ENCODE assay signal across 9 cellular contexts in the genomic region with DNA sequence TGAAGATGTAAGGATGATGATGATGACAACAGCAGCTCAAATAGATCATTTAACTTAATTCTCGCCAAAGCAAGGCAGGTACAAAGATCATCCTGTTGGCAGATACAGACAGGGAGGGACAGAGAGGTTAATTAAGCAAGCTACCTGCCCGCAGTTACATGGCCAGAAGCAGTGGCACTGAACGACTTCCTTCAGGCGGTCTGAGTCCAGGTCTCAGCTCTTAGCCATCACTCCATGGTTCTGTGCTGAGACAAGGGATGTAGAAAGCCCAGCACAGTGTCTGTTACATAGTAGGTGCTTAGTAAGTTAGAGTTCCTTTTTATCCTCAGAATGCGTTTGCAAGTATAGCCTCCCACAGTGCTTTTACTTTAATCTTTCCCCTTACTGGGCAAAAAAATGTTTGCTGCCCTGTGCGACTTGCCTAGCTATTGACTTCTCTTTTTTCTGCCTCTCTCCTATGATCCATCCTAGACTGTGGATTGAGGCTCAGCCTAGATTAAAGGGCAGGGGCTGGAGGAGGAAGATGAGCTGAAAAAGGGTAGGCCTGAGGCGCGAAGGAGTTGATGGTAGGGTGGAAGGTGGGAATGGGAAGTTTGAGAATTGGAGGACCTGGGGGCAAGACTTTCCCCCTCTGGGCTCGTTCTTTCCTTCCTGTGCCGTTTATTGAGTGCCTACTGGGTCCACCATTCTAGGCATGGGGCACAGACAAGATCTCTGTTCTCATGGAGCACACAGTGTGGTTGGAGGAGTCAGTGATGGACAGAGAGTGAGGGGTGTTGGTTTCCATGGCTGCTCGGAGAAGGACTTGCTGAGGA.
DNase-seq lines count a peak whose midpoint lies in the region; ATAC-seq and TF ChIP-seq lines count a peak whose summit lies in the region.
"Had no signal": no experiment of that assay in that cellular context is flagged by ENCODE, and none has a peak within 500 bp of the region (broad histone marks: within the 10 kb centered on the region; RNA-seq: fewer than 3 reads in every experiment).

No MANE protein-coding gene starts in this region.

- H3K27me3 ChIP-seq in PC-3 (ENCODE audit: low read length) (no peaks in the 10 kb centered on the region), ovary (no peaks in the 10 kb centered on the region), SK-N-SH (ENCODE audit: insufficient read depth) (no peaks in the 10 kb centered on the region)

- no peaks in the 10 kb centered on the region for H3K9me3 ChIP-seq in PC-3 (ENCODE audit: low read length)
- no peaks in the 10 kb centered on the region for H3K9me3 ChIP-seq in ovary
- H3K9me3 ChIP-seq in SK-N-SH: no peaks in the 10 kb centered on the region

- H3K79me2 ChIP-seq in PC-3 (ENCODE audit: low read length) (peaks cover 44% of the 10 kb centered on the region), SK-N-SH (ENCODE audit: insufficient read depth) (peaks cover 44% of the 10 kb centered on the region)

- H3K27ac Mint-ChIP-seq in activated CD4-positive, alpha-beta T cell treated with anti-CD3 and anti-CD28 coated beads for 36 hours: peak overlapping the region; percentile 87
- H3K27ac Mint-ChIP-seq in effector memory CD8-positive, alpha-beta T cell: peak overlapping the region; percentile 83
- peak overlapping the region; percentile 81 for H3K27ac Mint-ChIP-seq in stimulated activated memory B cell treated with anti-CD40 and anti-IgM and Interleukin-4, amounts not matched to agents 10 μg/mL and 1 μg/mL and 100 μg/mL, for 72 hours

- H2AFZ ChIP-seq in PC-3 (ENCODE audit: low read length) (no peak overlapping the region), SK-N-SH (ENCODE audit: low read depth) (no peak overlapping the region)

- peak overlapping the region; percentile 72 for H3K27ac ChIP-seq in PC-3 (ENCODE audit: low read length)
- H3K27ac ChIP-seq in ovary: no peak overlapping the region
- H3K27ac ChIP-seq in SK-N-SH (ENCODE audit: low read depth in 2 of 2, low read length in 1 of 2): no peak overlapping the region

- POLR2A ChIA-PET in activated CD4-positive, alpha-beta T cell treated with anti-CD3 and anti-CD28 coated beads for 36 hours (lab: Charles Lee): interaction anchor here (0.7 to 1.8 kb wide), 7 partner anchors 53 to 176 kb away, joined by 3 to 7 read pairs (median 4); no protein-coding TSS in a partner anchor
- POLR2A ChIA-PET in PC-3 (lab: Charles Lee; ENCODE audit: unreplicated experiment): no interaction called here
- POLR2A ChIA-PET in SK-N-SH (lab: Yijun Ruan, JAX): interaction anchor here (0.6 kb wide), 1 partner anchor 113 kb away, joined by 4 read pairs; no protein-coding TSS in a partner anchor

- intact Hi-C loops in activated CD4-positive, alpha-beta T cell treated with anti-CD3 and anti-CD28 coated beads for 36 hours (cut with DNase I, micrococcal nuclease): loop anchor here (1.0 to 2.0 kb wide), 7 partner anchors 11 to 260 kb away; partner anchors contain the start of gene NUP160 (in 1 of the 2)
- intact Hi-C loops in PC-3 (cut with micrococcal nuclease): loop anchor here (1.0 to 5.0 kb wide), 3 partner anchors 16 to 251 kb away; no protein-coding TSS in a partner anchor
- intact Hi-C loops in ovary (cut with DNase I): loop anchor here in 3 of 4 donors (2.0 kb wide), 1 partner anchor 174 kb away; no protein-coding TSS in a partner anchor

- peaks cover 7% of the 10 kb centered on the region; the same call in 1 of the 2 replicates for H3K36me3 ChIP-seq in PC-3 (ENCODE audit: low read depth, low read length)
- H3K36me3 ChIP-seq in ovary: no peaks in the 10 kb centered on the region
- H3K36me3 ChIP-seq in SK-N-SH (replicated peaks in 1 of 2; ENCODE audit: control insufficient read depth in 1 of 2, insufficient read depth in 2 of 2, low read length in 1 of 2): peaks cover 4% of the 10 kb centered on the region in 2 experiments

- CTCF ChIA-PET in activated CD4-positive, alpha-beta T cell treated with anti-CD3 and anti-CD28 coated beads for 36 hours (lab: Charles Lee): interaction anchor here (0.6 to 12.0 kb wide), 31 partner anchors 7 to 443 kb away, joined by 3 to 209 read pairs (median 4); partner anchors contain the start of gene NUP160
- CTCF ChIA-PET in PC-3 (lab: Charles Lee): interaction anchor here (0.6 to 1.6 kb wide), 9 partner anchors 14 to 176 kb away, joined by 3 to 19 read pairs (median 4); partner anchors contain the start of gene PTPRJ
- CTCF ChIA-PET in SK-N-SH (lab: Yijun Ruan, JAX): interaction anchor here (0.5 to 13.3 kb wide), 42 partner anchors 8 to 635 kb away, joined by 3 to 262 read pairs (median 4); partner anchors contain the start of gene PTPRJ

- H3K9me3 Mint-ChIP-seq in activated CD4-positive, alpha-beta T cell treated with anti-CD3 and anti-CD28 coated beads for 36 hours (ENCODE audit: low read depth): no peaks in the 10 kb centered on the region
- no peaks in the 10 kb centered on the region for H3K9me3 Mint-ChIP-seq in effector memory CD8-positive, alpha-beta T cell
- no peaks in the 10 kb centered on the region for H3K9me3 Mint-ChIP-seq in stimulated activated memory B cell treated with anti-CD40 and anti-IgM and Interleukin-4, amounts not matched to agents 10 μg/mL and 1 μg/mL and 100 μg/mL, for 72 hours

- peaks cover 31% of the 10 kb centered on the region for H3K4me1 ChIP-seq in PC-3 (ENCODE audit: insufficient read depth, low read length)
- no peaks in the 10 kb centered on the region for H3K4me1 ChIP-seq in ovary (ENCODE audit: insufficient read depth)
- peaks cover 8 to 28% of the 10 kb centered on the region in 2 experiments; a peak in 3 of 4 replicates for H3K4me1 ChIP-seq in SK-N-SH (ENCODE audit: control insufficient read depth in 1 of 2, insufficient read depth in 2 of 2, low read depth in 1 of 2, low read length in 1 of 2)

- H3K4me1 Mint-ChIP-seq in activated CD4-positive, alpha-beta T cell treated with anti-CD3 and anti-CD28 coated beads for 36 hours: peaks cover 54% of the 10 kb centered on the region
- peaks cover 30 to 40% of the 10 kb centered on the region in 2 donors for H3K4me1 Mint-ChIP-seq in effector memory CD8-positive, alpha-beta T cell (ENCODE audit: low read depth in 2 of 2)
- H3K4me1 Mint-ChIP-seq in stimulated activated memory B cell treated with anti-CD40 and anti-IgM and Interleukin-4, amounts not matched to agents 10 μg/mL and 1 μg/mL and 100 μg/mL, for 72 hours: peaks cover 64% of the 10 kb centered on the region

- no peaks in the 10 kb centered on the region for H3K9me2 ChIP-seq in PC-3 (replicated peaks; ENCODE audit: low read length)
- H3K9me2 ChIP-seq in SK-N-SH: no peaks in the 10 kb centered on the region

- no peak overlapping the region for H3K4me3 Mint-ChIP-seq in activated CD4-positive, alpha-beta T cell treated with anti-CD3 and anti-CD28 coated beads for 36 hours
- H3K4me3 Mint-ChIP-seq in effector memory CD8-positive, alpha-beta T cell: peak overlapping the region; percentile 52 to 78
- peak overlapping the region; percentile 42 for H3K4me3 Mint-ChIP-seq in stimulated activated memory B cell treated with anti-CD40 and anti-IgM and Interleukin-4, amounts not matched to agents 10 μg/mL and 1 μg/mL and 100 μg/mL, for 72 hours

- no TSS peak for BruUV-seq in PC-3 (replicated peaks; lab: Mats Ljungman, UMichigan)

- H3F3A ChIP-seq in PC-3 (ENCODE audit: low read length, unreplicated experiment): no peaks in the 10 kb centered on the region
- peaks cover 9% of the 10 kb centered on the region for H3F3A ChIP-seq in SK-N-SH (replicated peaks; ENCODE audit: insufficient read depth)

- no peak overlapping the region for H3K4me2 ChIP-seq in PC-3 (ENCODE audit: low read length)
- no peak overlapping the region for H3K4me2 ChIP-seq in SK-N-SH

- DNase-seq in activated CD4-positive, alpha-beta T cell treated with anti-CD3 and anti-CD28 coated beads for 36 hours: no peak
- no peak for DNase-seq in activated CD4-positive, alpha-beta T cell treated with anti-CD3 and anti-CD28 coated beads for 48 hours
- no peak for DNase-seq in PC-3
- no peak for DNase-seq in effector memory CD8-positive, alpha-beta T cell
- no peak for DNase-seq in ovary
- DNase-seq in GM20000 (ENCODE audit: low spot score): no peak
- no peak for DNase-seq in SK-N-SH
- DNase-seq: NCI-H1436 treated with DMSO at 0.1 percent for 48 hours had no signal

- TF ChIP-seq POLR2A in ovary (IDR thresholded peaks at IDR 0.05): no peak

- H4K20me1 ChIP-seq in PC-3 (ENCODE audit: low read length) (no peaks in the 10 kb centered on the region), SK-N-SH (ENCODE audit: insufficient read depth) (no peaks in the 10 kb centered on the region)

- no peak for TF ChIP-seq CTCF in PC-3 (conservative IDR thresholded peaks at IDR 0.05; ENCODE audit: low read depth, low read length)
- no peak for TF ChIP-seq CTCF in ovary (IDR thresholded peaks at IDR 0.05)
- no peak for TF ChIP-seq CTCF in GM20000 (IDR thresholded peaks at IDR 0.05; ENCODE audit: extremely low read depth, missing control alignments)
- no peak for TF ChIP-seq CTCF in SK-N-SH (IDR thresholded peaks at IDR 0.05)

- H3K9ac ChIP-seq in PC-3 (ENCODE audit: low read length): peak overlapping the region; percentile 22; the same call in 1 of the 2 replicates
- H3K9ac ChIP-seq in SK-N-SH: no peak overlapping the region

- no peaks in the 10 kb centered on the region for H3K27me3 Mint-ChIP-seq in activated CD4-positive, alpha-beta T cell treated with anti-CD3 and anti-CD28 coated beads for 36 hours
- H3K27me3 Mint-ChIP-seq in effector memory CD8-positive, alpha-beta T cell: no peaks in the 10 kb centered on the region
- no peaks in the 10 kb centered on the region for H3K27me3 Mint-ChIP-seq in stimulated activated memory B cell treated with anti-CD40 and anti-IgM and Interleukin-4, amounts not matched to agents 10 μg/mL and 1 μg/mL and 100 μg/mL, for 72 hours

- TF ChIP-seq RAD21 in SK-N-SH (IDR thresholded peaks at IDR 0.05; ENCODE audit: low read length): no peak

- no peak for TF ChIP-seq EP300 in ovary (IDR thresholded peaks at IDR 0.05)
- TF ChIP-seq EP300 in SK-N-SH (IDR thresholded peaks at IDR 0.05; ENCODE audit: borderline replicate concordance in 1 of 2, low read depth in 1 of 2, low read length in 1 of 2): no peak

- H3K36me3 Mint-ChIP-seq in activated CD4-positive, alpha-beta T cell treated with anti-CD3 and anti-CD28 coated beads for 36 hours (ENCODE audit: low read depth): peaks cover 3% of the 10 kb centered on the region
- peaks cover 3% of the 10 kb centered on the region for H3K36me3 Mint-ChIP-seq in effector memory CD8-positive, alpha-beta T cell (ENCODE audit: insufficient read depth)
- H3K36me3 Mint-ChIP-seq in stimulated activated memory B cell treated with anti-CD40 and anti-IgM and Interleukin-4, amounts not matched to agents 10 μg/mL and 1 μg/mL and 100 μg/mL, for 72 hours: peaks cover 9% of the 10 kb centered on the region

- no peak for ATAC-seq in activated CD4-positive, alpha-beta T cell treated with anti-CD3 and anti-CD28 coated beads for 36 hours
- no peak for ATAC-seq in PC-3
- no peak for ATAC-seq in effector memory CD8-positive, alpha-beta T cell (replicated peaks)
- ATAC-seq in stimulated activated memory B cell treated with anti-CD40 and anti-IgM and Interleukin-4, amounts not matched to agents 10 μg/mL and 1 μg/mL and 100 μg/mL, for 72 hours: no peak

- WGBS in ovary, 3 donors: 84 to 87% (median 84%) methylated on average over 11 of the region's 11 CpGs
- 85% methylated on average over 11 of the region's 11 CpGs for WGBS in SK-N-SH (ENCODE audit: low lambda C conversion rate)

- H3K4me3 ChIP-seq in PC-3 (ENCODE audit: low read length) (no peak overlapping the region), ovary (no peak overlapping the region), SK-N-SH (ENCODE audit: low read depth in 2 of 2, low read length in 1 of 2) (no peak overlapping the region)
